ENCODE assay signal across 2 cellular contexts in the genomic region with DNA sequence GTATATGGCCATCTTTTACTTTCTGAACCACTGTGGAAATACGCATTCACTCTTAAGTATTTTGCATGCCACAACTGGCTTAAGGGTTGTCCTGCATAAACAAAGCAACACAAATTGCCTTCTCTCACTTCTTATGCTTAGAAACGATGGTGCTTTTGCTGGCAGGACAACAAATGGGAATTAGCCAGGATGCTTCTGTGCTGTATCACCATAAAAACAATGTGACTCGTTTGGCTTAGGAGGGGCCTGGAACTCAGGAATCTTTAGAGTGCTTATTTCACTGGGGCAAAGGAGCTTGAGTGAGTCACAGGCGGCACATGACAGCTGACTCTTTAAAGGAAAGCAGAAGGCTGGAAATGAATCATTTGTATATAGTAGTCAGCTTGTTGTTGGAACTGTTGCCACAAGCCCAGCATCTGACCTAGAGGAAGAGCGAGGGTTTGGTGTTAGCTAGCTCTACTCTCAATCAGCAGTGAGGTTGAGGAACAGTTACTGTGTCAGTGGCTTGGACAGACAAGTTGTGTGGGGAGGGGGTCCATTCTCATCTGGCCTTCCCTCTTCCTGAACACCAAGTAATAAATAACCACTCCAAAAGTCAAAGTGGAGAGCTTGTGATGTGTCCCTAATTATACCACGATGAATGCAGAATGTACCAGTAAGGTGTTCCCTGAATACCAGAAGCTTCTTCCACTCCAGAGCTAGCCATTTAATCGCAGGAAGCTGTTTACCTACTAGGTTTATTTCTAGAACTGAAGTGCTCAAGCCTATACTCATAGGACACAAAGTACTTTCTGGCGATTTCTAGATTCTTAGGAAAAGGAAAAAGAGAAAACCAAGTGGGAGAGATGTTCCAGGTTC.
TF ChIP-seq lines count a peak whose summit lies in the region.

No MANE protein-coding gene starts in this region.

TF ChIP-seq in HCT116, 20 proteins besides CTCF, POLR2A, EP300 and RAD21 (continued from another document):
- peak; percentile 99 for TF ChIP-seq FOSL1 (IDR thresholded peaks at IDR 0.05; ENCODE audit: low read depth)
- TF ChIP-seq ZFX (IDR thresholded peaks at IDR 0.05) = no peak
- TF ChIP-seq CEBPB (IDR thresholded peaks at IDR 0.05; ENCODE audit: low read depth) = peak; percentile 92
- TF ChIP-seq, protein P1, sequence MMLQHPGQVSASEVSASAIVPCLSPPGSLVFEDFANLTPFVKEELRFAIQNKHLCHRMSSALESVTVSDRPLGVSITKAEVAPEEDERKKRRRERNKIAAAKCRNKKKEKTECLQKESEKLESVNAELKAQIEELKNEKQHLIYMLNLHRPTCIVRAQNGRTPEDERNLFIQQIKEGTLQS (IDR thresholded peaks at IDR 0.05) = no peak; the same call in 1 of the 2 replicates
- TF ChIP-seq EZH2phosphoT487 (IDR thresholded peaks at IDR 0.05; ENCODE audit: borderline replicate concordance) = no peak
- TF ChIP-seq CBX3 (IDR thresholded peaks at IDR 0.05; ENCODE audit: low read depth) = peak; percentile 97
- TF ChIP-seq, protein P2, sequence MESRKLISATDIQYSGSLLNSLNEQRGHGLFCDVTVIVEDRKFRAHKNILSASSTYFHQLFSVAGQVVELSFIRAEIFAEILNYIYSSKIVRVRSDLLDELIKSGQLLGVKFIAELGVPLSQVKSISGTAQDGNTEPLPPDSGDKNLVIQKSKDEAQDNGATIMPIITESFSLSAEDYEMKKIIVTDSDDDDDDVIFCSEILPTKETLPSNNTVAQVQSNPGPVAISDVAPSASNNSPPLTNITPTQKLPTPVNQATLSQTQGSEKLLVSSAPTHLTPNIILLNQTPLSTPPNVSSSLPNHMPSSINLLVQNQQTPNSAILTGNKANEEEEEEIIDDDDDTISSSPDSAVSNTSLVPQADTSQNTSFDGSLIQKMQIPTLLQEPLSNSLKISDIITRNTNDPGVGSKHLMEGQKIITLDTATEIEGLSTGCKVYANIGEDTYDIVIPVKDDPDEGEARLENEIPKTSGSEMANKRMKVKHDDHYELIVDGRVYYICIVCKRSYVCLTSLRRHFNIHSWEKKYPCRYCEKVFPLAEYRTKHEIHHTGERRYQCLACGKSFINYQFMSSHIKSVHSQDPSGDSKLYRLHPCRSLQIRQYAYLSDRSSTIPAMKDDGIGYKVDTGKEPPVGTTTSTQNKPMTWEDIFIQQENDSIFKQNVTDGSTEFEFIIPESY (IDR thresholded peaks at IDR 0.05; ENCODE audit: extremely low read depth, insufficient replicate concordance, low read length) = peak; percentile 17
- TF ChIP-seq, protein P3, sequence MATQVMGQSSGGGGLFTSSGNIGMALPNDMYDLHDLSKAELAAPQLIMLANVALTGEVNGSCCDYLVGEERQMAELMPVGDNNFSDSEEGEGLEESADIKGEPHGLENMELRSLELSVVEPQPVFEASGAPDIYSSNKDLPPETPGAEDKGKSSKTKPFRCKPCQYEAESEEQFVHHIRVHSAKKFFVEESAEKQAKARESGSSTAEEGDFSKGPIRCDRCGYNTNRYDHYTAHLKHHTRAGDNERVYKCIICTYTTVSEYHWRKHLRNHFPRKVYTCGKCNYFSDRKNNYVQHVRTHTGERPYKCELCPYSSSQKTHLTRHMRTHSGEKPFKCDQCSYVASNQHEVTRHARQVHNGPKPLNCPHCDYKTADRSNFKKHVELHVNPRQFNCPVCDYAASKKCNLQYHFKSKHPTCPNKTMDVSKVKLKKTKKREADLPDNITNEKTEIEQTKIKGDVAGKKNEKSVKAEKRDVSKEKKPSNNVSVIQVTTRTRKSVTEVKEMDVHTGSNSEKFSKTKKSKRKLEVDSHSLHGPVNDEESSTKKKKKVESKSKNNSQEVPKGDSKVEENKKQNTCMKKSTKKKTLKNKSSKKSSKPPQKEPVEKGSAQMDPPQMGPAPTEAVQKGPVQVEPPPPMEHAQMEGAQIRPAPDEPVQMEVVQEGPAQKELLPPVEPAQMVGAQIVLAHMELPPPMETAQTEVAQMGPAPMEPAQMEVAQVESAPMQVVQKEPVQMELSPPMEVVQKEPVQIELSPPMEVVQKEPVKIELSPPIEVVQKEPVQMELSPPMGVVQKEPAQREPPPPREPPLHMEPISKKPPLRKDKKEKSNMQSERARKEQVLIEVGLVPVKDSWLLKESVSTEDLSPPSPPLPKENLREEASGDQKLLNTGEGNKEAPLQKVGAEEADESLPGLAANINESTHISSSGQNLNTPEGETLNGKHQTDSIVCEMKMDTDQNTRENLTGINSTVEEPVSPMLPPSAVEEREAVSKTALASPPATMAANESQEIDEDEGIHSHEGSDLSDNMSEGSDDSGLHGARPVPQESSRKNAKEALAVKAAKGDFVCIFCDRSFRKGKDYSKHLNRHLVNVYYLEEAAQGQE (IDR thresholded peaks at IDR 0.05; ENCODE audit: low read depth) = no peak
- TF ChIP-seq, protein P4, sequence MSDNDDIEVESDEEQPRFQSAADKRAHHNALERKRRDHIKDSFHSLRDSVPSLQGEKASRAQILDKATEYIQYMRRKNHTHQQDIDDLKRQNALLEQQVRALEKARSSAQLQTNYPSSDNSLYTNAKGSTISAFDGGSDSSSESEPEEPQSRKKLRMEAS (IDR thresholded peaks at IDR 0.05) = peak; percentile 93
- peak; percentile 80 for TF ChIP-seq POLR2AphosphoS5 (IDR thresholded peaks at IDR 0.05; ENCODE audit: low read depth, low read length)
- peak; percentile 98 for TF ChIP-seq SP1 (IDR thresholded peaks at IDR 0.05; ENCODE audit: low read depth)
- TF ChIP-seq ELF1 (IDR thresholded peaks at IDR 0.05; ENCODE audit: borderline replicate concordance, low read depth) = no peak
- TF ChIP-seq YY1 (IDR thresholded peaks at IDR 0.05; ENCODE audit: extremely low read depth, insufficient replicate concordance, low read depth, low read length) = peak; percentile 74
- TF ChIP-seq SRF (IDR thresholded peaks at IDR 0.05; ENCODE audit: low read depth) = peak; percentile 85
- peak; percentile 94 for TF ChIP-seq TCF7L2 (IDR thresholded peaks at IDR 0.05; ENCODE audit: borderline replicate concordance, extremely low read depth, insufficient read depth, insufficient read length)
- peak; percentile 98 for TF ChIP-seq SIN3A (IDR thresholded peaks at IDR 0.05; ENCODE audit: low read depth)
- TF ChIP-seq ZNF274 (IDR thresholded peaks at IDR 0.05; ENCODE audit: low read depth, low read length) = no peak
- TF ChIP-seq EGR1 (IDR thresholded peaks at IDR 0.05; ENCODE audit: low read depth) = peak; percentile 26; the same call in 1 of the 2 replicates

TF ChIP-seq in H1, 55 proteins besides CTCF, POLR2A, EP300 and RAD21 (continued from another document):
- TF ChIP-seq NANOG (IDR thresholded peaks at IDR 0.05; ENCODE audit: insufficient read depth, low read depth, low read length, poor library complexity, severe bottlenecking) = no peak
- no peak for TF ChIP-seq HDAC2 (IDR thresholded peaks at IDR 0.05; ENCODE audit: borderline replicate concordance in 1 of 2, low read depth in 2 of 2, low read length in 2 of 2)
- TF ChIP-seq RNF2 (IDR thresholded peaks at IDR 0.05; ENCODE audit: borderline replicate concordance, low read depth, low read length, missing control alignments, poor library complexity, severe bottlenecking) = no peak
- TF ChIP-seq TEAD4 (IDR thresholded peaks at IDR 0.05; ENCODE audit: low read depth, low read length) = peak; percentile 40; the same call in 1 of the 2 replicates
- peak; percentile 85 for TF ChIP-seq JUND (IDR thresholded peaks at IDR 0.05; ENCODE audit: low read length)
- TF ChIP-seq, protein P5, sequence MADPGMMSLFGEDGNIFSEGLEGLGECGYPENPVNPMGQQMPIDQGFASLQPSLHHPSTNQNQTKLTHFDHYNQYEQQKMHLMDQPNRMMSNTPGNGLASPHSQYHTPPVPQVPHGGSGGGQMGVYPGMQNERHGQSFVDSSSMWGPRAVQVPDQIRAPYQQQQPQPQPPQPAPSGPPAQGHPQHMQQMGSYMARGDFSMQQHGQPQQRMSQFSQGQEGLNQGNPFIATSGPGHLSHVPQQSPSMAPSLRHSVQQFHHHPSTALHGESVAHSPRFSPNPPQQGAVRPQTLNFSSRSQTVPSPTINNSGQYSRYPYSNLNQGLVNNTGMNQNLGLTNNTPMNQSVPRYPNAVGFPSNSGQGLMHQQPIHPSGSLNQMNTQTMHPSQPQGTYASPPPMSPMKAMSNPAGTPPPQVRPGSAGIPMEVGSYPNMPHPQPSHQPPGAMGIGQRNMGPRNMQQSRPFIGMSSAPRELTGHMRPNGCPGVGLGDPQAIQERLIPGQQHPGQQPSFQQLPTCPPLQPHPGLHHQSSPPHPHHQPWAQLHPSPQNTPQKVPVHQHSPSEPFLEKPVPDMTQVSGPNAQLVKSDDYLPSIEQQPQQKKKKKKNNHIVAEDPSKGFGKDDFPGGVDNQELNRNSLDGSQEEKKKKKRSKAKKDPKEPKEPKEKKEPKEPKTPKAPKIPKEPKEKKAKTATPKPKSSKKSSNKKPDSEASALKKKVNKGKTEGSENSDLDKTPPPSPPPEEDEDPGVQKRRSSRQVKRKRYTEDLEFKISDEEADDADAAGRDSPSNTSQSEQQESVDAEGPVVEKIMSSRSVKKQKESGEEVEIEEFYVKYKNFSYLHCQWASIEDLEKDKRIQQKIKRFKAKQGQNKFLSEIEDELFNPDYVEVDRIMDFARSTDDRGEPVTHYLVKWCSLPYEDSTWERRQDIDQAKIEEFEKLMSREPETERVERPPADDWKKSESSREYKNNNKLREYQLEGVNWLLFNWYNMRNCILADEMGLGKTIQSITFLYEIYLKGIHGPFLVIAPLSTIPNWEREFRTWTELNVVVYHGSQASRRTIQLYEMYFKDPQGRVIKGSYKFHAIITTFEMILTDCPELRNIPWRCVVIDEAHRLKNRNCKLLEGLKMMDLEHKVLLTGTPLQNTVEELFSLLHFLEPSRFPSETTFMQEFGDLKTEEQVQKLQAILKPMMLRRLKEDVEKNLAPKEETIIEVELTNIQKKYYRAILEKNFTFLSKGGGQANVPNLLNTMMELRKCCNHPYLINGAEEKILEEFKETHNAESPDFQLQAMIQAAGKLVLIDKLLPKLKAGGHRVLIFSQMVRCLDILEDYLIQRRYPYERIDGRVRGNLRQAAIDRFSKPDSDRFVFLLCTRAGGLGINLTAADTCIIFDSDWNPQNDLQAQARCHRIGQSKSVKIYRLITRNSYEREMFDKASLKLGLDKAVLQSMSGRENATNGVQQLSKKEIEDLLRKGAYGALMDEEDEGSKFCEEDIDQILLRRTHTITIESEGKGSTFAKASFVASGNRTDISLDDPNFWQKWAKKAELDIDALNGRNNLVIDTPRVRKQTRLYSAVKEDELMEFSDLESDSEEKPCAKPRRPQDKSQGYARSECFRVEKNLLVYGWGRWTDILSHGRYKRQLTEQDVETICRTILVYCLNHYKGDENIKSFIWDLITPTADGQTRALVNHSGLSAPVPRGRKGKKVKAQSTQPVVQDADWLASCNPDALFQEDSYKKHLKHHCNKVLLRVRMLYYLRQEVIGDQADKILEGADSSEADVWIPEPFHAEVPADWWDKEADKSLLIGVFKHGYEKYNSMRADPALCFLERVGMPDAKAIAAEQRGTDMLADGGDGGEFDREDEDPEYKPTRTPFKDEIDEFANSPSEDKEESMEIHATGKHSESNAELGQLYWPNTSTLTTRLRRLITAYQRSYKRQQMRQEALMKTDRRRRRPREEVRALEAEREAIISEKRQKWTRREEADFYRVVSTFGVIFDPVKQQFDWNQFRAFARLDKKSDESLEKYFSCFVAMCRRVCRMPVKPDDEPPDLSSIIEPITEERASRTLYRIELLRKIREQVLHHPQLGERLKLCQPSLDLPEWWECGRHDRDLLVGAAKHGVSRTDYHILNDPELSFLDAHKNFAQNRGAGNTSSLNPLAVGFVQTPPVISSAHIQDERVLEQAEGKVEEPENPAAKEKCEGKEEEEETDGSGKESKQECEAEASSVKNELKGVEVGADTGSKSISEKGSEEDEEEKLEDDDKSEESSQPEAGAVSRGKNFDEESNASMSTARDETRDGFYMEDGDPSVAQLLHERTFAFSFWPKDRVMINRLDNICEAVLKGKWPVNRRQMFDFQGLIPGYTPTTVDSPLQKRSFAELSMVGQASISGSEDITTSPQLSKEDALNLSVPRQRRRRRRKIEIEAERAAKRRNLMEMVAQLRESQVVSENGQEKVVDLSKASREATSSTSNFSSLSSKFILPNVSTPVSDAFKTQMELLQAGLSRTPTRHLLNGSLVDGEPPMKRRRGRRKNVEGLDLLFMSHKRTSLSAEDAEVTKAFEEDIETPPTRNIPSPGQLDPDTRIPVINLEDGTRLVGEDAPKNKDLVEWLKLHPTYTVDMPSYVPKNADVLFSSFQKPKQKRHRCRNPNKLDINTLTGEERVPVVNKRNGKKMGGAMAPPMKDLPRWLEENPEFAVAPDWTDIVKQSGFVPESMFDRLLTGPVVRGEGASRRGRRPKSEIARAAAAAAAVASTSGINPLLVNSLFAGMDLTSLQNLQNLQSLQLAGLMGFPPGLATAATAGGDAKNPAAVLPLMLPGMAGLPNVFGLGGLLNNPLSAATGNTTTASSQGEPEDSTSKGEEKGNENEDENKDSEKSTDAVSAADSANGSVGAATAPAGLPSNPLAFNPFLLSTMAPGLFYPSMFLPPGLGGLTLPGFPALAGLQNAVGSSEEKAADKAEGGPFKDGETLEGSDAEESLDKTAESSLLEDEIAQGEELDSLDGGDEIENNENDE (IDR thresholded peaks at IDR 0.05; ENCODE audit: insufficient replicate concordance, low read length) = peak; percentile 23
- TF ChIP-seq TAF7 (optimal IDR thresholded peaks at IDR 0.05; ENCODE audit: borderline replicate concordance, low read depth, low read length) = no peak
- no peak for TF ChIP-seq KDM4A (IDR thresholded peaks at IDR 0.05; ENCODE audit: low read depth, low read length, severe bottlenecking)
- peak; percentile 47; the same call in 1 of the 2 replicates for TF ChIP-seq JUN (IDR thresholded peaks at IDR 0.05; ENCODE audit: low read depth, low read length)
TF ChIP-seq in H1: peak in this region for 4.
